In genomic region chr16:46789075-46789474, GRCh38 we compare ENCODE assay signal across 1 cellular context.
TF ChIP-seq lines count a peak whose summit lies in the region.

No MANE protein-coding gene starts in this region.

TF ChIP-seq in GM12878, 131 proteins besides CTCF, POLR2A, EP300 and RAD21:
- TF ChIP-seq, protein P1, sequence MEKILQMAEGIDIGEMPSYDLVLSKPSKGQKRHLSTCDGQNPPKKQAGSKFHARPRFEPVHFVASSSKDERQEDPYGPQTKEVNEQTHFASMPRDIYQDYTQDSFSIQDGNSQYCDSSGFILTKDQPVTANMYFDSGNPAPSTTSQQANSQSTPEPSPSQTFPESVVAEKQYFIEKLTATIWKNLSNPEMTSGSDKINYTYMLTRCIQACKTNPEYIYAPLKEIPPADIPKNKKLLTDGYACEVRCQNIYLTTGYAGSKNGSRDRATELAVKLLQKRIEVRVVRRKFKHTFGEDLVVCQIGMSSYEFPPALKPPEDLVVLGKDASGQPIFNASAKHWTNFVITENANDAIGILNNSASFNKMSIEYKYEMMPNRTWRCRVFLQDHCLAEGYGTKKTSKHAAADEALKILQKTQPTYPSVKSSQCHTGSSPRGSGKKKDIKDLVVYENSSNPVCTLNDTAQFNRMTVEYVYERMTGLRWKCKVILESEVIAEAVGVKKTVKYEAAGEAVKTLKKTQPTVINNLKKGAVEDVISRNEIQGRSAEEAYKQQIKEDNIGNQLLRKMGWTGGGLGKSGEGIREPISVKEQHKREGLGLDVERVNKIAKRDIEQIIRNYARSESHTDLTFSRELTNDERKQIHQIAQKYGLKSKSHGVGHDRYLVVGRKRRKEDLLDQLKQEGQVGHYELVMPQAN (conservative IDR thresholded peaks at IDR 0.05): no peak
- peak; percentile 15 for TF ChIP-seq SMAD1 (IDR thresholded peaks at IDR 0.05; ENCODE audit: low read depth, partially characterized antibody)
- TF ChIP-seq MTA3 (IDR thresholded peaks at IDR 0.05; ENCODE audit: borderline replicate concordance, low read length): 0 out of 2 replicates have a peak, but pooled peaks have one; percentile 57
- no peak for TF ChIP-seq SP1 (IDR thresholded peaks at IDR 0.05; ENCODE audit: low read depth, low read length)
